Comparison of ENCODE assay signal across 2 cellular contexts in the genomic region with DNA sequence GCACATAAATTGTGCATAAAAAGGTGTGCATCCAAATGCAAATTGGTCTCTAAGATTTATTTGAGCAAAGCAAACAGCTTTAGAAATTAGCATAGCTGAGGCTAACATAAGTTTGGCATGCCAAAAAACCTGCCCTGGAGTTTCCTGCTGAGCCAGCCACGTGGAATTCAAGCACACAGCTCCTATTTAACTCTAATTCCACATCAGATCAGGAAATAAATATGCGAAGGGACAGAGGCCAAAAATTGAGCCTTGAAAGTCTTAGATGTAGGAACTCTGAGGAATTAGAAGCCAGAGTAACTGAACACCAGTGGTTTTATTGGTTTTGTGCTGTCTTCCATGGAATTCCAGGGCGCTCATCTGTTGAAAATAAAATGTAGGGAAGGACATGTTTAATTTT.
TF ChIP-seq lines count a peak whose summit lies in the region.

No MANE protein-coding gene starts in this region.

TF ChIP-seq in GM23338, 12 proteins besides CTCF, POLR2A, EP300 and RAD21:
- TF ChIP-seq JUNB (IDR thresholded peaks at IDR 0.05; ENCODE audit: unreplicated experiment) (no peak), EZH2phosphoT487 (IDR thresholded peaks at IDR 0.05; ENCODE audit: unreplicated experiment) (no peak), POLR2AphosphoS5 (IDR thresholded peaks at IDR 0.05; ENCODE audit: low read depth) (no peak), NANOG (IDR thresholded peaks at IDR 0.05; ENCODE audit: borderline replicate concordance) (no peak), CREB1 (CRISPR knock-in tag; IDR thresholded peaks at IDR 0.05; ENCODE audit: low read depth) (no peak), STAT1 (IDR thresholded peaks at IDR 0.05; ENCODE audit: unreplicated experiment) (no peak), ZNF114 (CRISPR knock-in tag; IDR thresholded peaks at IDR 0.05) (no peak)
- TF ChIP-seq, protein P1, sequence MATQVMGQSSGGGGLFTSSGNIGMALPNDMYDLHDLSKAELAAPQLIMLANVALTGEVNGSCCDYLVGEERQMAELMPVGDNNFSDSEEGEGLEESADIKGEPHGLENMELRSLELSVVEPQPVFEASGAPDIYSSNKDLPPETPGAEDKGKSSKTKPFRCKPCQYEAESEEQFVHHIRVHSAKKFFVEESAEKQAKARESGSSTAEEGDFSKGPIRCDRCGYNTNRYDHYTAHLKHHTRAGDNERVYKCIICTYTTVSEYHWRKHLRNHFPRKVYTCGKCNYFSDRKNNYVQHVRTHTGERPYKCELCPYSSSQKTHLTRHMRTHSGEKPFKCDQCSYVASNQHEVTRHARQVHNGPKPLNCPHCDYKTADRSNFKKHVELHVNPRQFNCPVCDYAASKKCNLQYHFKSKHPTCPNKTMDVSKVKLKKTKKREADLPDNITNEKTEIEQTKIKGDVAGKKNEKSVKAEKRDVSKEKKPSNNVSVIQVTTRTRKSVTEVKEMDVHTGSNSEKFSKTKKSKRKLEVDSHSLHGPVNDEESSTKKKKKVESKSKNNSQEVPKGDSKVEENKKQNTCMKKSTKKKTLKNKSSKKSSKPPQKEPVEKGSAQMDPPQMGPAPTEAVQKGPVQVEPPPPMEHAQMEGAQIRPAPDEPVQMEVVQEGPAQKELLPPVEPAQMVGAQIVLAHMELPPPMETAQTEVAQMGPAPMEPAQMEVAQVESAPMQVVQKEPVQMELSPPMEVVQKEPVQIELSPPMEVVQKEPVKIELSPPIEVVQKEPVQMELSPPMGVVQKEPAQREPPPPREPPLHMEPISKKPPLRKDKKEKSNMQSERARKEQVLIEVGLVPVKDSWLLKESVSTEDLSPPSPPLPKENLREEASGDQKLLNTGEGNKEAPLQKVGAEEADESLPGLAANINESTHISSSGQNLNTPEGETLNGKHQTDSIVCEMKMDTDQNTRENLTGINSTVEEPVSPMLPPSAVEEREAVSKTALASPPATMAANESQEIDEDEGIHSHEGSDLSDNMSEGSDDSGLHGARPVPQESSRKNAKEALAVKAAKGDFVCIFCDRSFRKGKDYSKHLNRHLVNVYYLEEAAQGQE (IDR thresholded peaks at IDR 0.05; ENCODE audit: unreplicated experiment): no peak
- TF ChIP-seq, protein P2, sequence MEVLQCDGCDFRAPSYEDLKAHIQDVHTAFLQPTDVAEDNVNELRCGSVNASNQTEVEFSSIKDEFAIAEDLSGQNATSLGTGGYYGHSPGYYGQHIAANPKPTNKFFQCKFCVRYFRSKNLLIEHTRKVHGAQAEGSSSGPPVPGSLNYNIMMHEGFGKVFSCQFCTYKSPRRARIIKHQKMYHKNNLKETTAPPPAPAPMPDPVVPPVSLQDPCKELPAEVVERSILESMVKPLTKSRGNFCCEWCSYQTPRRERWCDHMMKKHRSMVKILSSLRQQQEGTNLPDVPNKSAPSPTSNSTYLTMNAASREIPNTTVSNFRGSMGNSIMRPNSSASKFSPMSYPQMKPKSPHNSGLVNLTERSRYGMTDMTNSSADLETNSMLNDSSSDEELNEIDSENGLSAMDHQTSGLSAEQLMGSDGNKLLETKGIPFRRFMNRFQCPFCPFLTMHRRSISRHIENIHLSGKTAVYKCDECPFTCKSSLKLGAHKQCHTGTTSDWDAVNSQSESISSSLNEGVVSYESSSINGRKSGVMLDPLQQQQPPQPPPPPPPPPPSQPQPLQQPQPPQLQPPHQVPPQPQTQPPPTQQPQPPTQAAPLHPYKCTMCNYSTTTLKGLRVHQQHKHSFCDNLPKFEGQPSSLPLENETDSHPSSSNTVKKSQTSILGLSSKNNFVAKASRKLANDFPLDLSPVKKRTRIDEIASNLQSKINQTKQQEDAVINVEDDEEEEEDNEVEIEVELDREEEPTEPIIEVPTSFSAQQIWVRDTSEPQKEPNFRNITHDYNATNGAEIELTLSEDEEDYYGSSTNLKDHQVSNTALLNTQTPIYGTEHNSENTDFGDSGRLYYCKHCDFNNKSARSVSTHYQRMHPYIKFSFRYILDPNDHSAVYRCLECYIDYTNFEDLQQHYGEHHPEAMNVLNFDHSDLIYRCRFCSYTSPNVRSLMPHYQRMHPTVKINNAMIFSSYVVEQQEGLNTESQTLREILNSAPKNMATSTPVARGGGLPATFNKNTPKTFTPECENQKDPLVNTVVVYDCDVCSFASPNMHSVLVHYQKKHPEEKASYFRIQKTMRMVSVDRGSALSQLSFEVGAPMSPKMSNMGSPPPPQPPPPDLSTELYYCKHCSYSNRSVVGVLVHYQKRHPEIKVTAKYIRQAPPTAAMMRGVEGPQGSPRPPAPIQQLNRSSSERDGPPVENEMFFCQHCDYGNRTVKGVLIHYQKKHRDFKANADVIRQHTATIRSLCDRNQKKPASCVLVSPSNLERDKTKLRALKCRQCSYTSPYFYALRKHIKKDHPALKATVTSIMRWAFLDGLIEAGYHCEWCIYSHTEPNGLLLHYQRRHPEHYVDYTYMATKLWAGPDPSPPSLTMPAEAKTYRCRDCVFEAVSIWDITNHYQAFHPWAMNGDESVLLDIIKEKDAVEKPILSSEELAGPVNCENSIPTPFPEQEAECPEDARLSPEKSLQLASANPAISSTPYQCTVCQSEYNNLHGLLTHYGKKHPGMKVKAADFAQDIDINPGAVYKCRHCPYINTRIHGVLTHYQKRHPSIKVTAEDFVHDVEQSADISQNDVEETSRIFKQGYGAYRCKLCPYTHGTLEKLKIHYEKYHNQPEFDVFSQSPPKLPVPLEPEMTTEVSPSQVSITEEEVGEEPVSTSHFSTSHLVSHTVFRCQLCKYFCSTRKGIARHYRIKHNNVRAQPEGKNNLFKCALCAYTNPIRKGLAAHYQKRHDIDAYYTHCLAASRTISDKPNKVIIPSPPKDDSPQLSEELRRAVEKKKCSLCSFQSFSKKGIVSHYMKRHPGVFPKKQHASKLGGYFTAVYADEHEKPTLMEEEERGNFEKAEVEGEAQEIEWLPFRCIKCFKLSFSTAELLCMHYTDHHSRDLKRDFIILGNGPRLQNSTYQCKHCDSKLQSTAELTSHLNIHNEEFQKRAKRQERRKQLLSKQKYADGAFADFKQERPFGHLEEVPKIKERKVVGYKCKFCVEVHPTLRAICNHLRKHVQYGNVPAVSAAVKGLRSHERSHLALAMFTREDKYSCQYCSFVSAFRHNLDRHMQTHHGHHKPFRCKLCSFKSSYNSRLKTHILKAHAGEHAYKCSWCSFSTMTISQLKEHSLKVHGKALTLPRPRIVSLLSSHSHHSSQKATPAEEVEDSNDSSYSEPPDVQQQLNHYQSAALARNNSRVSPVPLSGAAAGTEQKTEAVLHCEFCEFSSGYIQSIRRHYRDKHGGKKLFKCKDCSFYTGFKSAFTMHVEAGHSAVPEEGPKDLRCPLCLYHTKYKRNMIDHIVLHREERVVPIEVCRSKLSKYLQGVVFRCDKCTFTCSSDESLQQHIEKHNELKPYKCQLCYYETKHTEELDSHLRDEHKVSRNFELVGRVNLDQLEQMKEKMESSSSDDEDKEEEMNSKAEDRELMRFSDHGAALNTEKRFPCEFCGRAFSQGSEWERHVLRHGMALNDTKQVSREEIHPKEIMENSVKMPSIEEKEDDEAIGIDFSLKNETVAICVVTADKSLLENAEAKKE (CRISPR knock-in tag; IDR thresholded peaks at IDR 0.05): no peak
- TF ChIP-seq, protein P3, sequence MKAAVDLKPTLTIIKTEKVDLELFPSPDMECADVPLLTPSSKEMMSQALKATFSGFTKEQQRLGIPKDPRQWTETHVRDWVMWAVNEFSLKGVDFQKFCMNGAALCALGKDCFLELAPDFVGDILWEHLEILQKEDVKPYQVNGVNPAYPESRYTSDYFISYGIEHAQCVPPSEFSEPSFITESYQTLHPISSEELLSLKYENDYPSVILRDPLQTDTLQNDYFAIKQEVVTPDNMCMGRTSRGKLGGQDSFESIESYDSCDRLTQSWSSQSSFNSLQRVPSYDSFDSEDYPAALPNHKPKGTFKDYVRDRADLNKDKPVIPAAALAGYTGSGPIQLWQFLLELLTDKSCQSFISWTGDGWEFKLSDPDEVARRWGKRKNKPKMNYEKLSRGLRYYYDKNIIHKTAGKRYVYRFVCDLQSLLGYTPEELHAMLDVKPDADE (IDR thresholded peaks at IDR 0.05): no peak

TF ChIP-seq in H1, 55 proteins besides CTCF, POLR2A, EP300 and RAD21:
- TF ChIP-seq MAFK (IDR thresholded peaks at IDR 0.05; ENCODE audit: low read depth, low read length): no peak
- TF ChIP-seq, protein P4, sequence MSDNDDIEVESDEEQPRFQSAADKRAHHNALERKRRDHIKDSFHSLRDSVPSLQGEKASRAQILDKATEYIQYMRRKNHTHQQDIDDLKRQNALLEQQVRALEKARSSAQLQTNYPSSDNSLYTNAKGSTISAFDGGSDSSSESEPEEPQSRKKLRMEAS (IDR thresholded peaks at IDR 0.05): 0 out of 2 replicates have a peak, but pooled peaks have one; percentile 35
